In the genomic region with DNA sequence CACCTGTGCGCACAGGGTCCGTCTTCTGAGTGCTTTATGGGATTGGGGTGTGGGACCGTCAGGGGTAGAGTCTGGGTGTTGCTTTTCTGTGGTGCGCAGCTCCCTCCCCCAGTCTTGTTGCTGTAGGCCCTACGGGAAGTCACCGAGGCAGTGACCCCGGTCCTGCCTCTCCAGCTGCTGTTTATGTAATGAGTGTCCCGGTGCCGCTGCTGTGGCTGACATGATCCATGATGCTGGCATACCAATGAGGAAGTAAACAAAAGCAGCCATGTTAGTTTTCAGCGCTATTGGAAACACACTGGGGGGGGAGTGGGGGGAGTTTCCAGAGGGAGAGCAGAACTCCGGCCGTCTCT, we compare ENCODE assay signal across 1 cellular context.
TF ChIP-seq lines count a peak whose summit lies in the region.

No MANE protein-coding gene starts in this region.

TF ChIP-seq in HepG2, 621 proteins besides CTCF, POLR2A, EP300 and RAD21 (continued from another document and continues in another):
- TF ChIP-seq, protein P1, sequence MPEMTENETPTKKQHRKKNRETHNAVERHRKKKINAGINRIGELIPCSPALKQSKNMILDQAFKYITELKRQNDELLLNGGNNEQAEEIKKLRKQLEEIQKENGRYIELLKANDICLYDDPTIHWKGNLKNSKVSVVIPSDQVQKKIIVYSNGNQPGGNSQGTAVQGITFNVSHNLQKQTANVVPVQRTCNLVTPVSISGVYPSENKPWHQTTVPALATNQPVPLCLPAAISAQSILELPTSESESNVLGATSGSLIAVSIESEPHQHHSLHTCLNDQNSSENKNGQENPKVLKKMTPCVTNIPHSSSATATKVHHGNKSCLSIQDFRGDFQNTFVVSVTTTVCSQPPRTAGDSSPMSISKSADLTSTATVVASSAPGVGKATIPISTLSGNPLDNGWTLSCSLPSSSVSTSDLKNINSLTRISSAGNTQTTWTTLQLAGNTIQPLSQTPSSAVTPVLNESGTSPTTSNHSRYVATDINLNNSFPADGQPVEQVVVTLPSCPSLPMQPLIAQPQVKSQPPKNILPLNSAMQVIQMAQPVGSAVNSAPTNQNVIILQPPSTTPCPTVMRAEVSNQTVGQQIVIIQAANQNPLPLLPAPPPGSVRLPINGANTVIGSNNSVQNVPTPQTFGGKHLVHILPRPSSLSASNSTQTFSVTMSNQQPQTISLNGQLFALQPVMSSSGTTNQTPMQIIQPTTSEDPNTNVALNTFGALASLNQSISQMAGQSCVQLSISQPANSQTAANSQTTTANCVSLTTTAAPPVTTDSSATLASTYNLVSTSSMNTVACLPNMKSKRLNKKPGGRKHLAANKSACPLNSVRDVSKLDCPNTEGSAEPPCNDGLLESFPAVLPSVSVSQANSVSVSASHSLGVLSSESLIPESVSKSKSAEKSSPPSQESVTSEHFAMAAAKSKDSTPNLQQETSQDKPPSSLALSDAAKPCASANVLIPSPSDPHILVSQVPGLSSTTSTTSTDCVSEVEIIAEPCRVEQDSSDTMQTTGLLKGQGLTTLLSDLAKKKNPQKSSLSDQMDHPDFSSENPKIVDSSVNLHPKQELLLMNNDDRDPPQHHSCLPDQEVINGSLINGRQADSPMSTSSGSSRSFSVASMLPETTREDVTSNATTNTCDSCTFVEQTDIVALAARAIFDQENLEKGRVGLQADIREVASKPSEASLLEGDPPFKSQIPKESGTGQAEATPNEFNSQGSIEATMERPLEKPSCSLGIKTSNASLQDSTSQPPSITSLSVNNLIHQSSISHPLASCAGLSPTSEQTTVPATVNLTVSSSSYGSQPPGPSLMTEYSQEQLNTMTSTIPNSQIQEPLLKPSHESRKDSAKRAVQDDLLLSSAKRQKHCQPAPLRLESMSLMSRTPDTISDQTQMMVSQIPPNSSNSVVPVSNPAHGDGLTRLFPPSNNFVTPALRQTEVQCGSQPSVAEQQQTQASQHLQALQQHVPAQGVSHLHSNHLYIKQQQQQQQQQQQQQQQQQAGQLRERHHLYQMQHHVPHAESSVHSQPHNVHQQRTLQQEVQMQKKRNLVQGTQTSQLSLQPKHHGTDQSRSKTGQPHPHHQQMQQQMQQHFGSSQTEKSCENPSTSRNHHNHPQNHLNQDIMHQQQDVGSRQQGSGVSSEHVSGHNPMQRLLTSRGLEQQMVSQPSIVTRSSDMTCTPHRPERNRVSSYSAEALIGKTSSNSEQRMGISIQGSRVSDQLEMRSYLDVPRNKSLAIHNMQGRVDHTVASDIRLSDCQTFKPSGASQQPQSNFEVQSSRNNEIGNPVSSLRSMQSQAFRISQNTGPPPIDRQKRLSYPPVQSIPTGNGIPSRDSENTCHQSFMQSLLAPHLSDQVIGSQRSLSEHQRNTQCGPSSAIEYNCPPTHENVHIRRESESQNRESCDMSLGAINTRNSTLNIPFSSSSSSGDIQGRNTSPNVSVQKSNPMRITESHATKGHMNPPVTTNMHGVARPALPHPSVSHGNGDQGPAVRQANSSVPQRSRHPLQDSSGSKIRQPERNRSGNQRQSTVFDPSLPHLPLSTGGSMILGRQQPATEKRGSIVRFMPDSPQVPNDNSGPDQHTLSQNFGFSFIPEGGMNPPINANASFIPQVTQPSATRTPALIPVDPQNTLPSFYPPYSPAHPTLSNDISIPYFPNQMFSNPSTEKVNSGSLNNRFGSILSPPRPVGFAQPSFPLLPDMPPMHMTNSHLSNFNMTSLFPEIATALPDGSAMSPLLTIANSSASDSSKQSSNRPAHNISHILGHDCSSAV (CRISPR knock-in tag; IDR thresholded peaks at IDR 0.05; ENCODE audit: borderline replicate concordance): no peak
- TF ChIP-seq HNRNPUL1 (IDR thresholded peaks at IDR 0.05; ENCODE audit: low read depth, low read length): no peak
- no peak for TF ChIP-seq NFE2 (CRISPR knock-in tag; IDR thresholded peaks at IDR 0.05)
- no peak for TF ChIP-seq ZNF891 (CRISPR knock-in tag; IDR thresholded peaks at IDR 0.05)
- TF ChIP-seq NFIB (CRISPR knock-in tag; IDR thresholded peaks at IDR 0.05; ENCODE audit: borderline replicate concordance): no peak
- no peak for TF ChIP-seq CC2D1A (CRISPR knock-in tag; IDR thresholded peaks at IDR 0.05)
- TF ChIP-seq RBM39 (IDR thresholded peaks at IDR 0.05; ENCODE audit: low read depth, low read length, poor library complexity, severe bottlenecking): no peak
- TF ChIP-seq GATA4 (IDR thresholded peaks at IDR 0.05; ENCODE audit: borderline replicate concordance, low read depth): no peak
- no peak; the same call in 1 of the 2 replicates for TF ChIP-seq ZNF879 (CRISPR knock-in tag; IDR thresholded peaks at IDR 0.05)
- TF ChIP-seq, protein P2, sequence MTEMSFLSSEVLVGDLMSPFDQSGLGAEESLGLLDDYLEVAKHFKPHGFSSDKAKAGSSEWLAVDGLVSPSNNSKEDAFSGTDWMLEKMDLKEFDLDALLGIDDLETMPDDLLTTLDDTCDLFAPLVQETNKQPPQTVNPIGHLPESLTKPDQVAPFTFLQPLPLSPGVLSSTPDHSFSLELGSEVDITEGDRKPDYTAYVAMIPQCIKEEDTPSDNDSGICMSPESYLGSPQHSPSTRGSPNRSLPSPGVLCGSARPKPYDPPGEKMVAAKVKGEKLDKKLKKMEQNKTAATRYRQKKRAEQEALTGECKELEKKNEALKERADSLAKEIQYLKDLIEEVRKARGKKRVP (CRISPR knock-in tag; IDR thresholded peaks at IDR 0.05): peak in 1 of 2 experiments; percentile 21; a peak in 1 of 4 replicates
- TF ChIP-seq CREM (IDR thresholded peaks at IDR 0.05): 0 out of 2 replicates have a peak, but pooled peaks have one; percentile 8
- TF ChIP-seq CREM (CRISPR knock-in tag; IDR thresholded peaks at IDR 0.05): no peak
- TF ChIP-seq BHLHE40 (IDR thresholded peaks at IDR 0.05; ENCODE audit: low read length): no peak
- no peak for TF ChIP-seq POLR2AphosphoS5 (IDR thresholded peaks at IDR 0.05; ENCODE audit: low read depth, low read length)
- no peak for TF ChIP-seq ZNF577 (CRISPR knock-in tag; IDR thresholded peaks at IDR 0.05; ENCODE audit: borderline replicate concordance, low read depth)
- no peak for TF ChIP-seq HDAC6 (IDR thresholded peaks at IDR 0.05; ENCODE audit: low read depth, low read length)
- TF ChIP-seq RFX3 (CRISPR knock-in tag; IDR thresholded peaks at IDR 0.05): no peak
- TF ChIP-seq ZNF136 (CRISPR knock-in tag; IDR thresholded peaks at IDR 0.05; ENCODE audit: low read depth): no peak
- no peak for TF ChIP-seq ZNF772 (CRISPR knock-in tag; IDR thresholded peaks at IDR 0.05)
- TF ChIP-seq ZNF460 (CRISPR knock-in tag; IDR thresholded peaks at IDR 0.05; ENCODE audit: borderline replicate concordance): no peak
- no peak for TF ChIP-seq ZNF263 (CRISPR knock-in tag; IDR thresholded peaks at IDR 0.05)
- TF ChIP-seq SRSF1 (optimal IDR thresholded peaks at IDR 0.05; ENCODE audit: low read depth, low read length): peak; percentile 16
- no peak for TF ChIP-seq ZFAT (CRISPR knock-in tag; conservative IDR thresholded peaks at IDR 0.05)
- no peak for TF ChIP-seq GFI1 (CRISPR knock-in tag; IDR thresholded peaks at IDR 0.05; ENCODE audit: borderline replicate concordance)
- TF ChIP-seq RNF2 (conservative IDR thresholded peaks at IDR 0.05; ENCODE audit: low read depth): no peak
- 0 out of 2 replicates have a peak, but pooled peaks have one; percentile 16 for TF ChIP-seq BCL6 (CRISPR knock-in tag; IDR thresholded peaks at IDR 0.05)
- TF ChIP-seq ZFP90 (CRISPR knock-in tag; IDR thresholded peaks at IDR 0.05; ENCODE audit: borderline replicate concordance): peak; percentile 24; the same call in 1 of the 2 replicates
- TF ChIP-seq DBP (CRISPR knock-in tag; IDR thresholded peaks at IDR 0.05; ENCODE audit: not compliant biosample characterization): no peak
- TF ChIP-seq, protein P3, sequence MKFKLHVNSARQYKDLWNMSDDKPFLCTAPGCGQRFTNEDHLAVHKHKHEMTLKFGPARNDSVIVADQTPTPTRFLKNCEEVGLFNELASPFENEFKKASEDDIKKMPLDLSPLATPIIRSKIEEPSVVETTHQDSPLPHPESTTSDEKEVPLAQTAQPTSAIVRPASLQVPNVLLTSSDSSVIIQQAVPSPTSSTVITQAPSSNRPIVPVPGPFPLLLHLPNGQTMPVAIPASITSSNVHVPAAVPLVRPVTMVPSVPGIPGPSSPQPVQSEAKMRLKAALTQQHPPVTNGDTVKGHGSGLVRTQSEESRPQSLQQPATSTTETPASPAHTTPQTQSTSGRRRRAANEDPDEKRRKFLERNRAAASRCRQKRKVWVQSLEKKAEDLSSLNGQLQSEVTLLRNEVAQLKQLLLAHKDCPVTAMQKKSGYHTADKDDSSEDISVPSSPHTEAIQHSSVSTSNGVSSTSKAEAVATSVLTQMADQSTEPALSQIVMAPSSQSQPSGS (CRISPR knock-in tag; IDR thresholded peaks at IDR 0.05): no peak
- TF ChIP-seq, protein P4, sequence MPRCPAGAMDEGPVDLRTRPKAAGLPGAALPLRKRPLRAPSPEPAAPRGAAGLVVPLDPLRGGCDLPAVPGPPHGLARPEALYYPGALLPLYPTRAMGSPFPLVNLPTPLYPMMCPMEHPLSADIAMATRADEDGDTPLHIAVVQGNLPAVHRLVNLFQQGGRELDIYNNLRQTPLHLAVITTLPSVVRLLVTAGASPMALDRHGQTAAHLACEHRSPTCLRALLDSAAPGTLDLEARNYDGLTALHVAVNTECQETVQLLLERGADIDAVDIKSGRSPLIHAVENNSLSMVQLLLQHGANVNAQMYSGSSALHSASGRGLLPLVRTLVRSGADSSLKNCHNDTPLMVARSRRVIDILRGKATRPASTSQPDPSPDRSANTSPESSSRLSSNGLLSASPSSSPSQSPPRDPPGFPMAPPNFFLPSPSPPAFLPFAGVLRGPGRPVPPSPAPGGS (CRISPR knock-in tag; IDR thresholded peaks at IDR 0.05): no peak
- no peak for TF ChIP-seq HMG20A (CRISPR knock-in tag; IDR thresholded peaks at IDR 0.05; ENCODE audit: borderline replicate concordance)
- no peak for TF ChIP-seq NFYC (CRISPR knock-in tag; IDR thresholded peaks at IDR 0.05)
- no peak for TF ChIP-seq TBP (CRISPR knock-in tag; IDR thresholded peaks at IDR 0.05)
- TF ChIP-seq NR3C1 (CRISPR knock-in tag; IDR thresholded peaks at IDR 0.05): no peak
- no peak; the same call in 1 of the 2 replicates for TF ChIP-seq RXRA (CRISPR knock-in tag; IDR thresholded peaks at IDR 0.05)
- TF ChIP-seq ZNF616 (CRISPR knock-in tag; IDR thresholded peaks at IDR 0.05; ENCODE audit: low read depth): no peak
- no peak for TF ChIP-seq SATB2 (CRISPR knock-in tag; IDR thresholded peaks at IDR 0.05)
- no peak for TF ChIP-seq ZNF570 (CRISPR knock-in tag; IDR thresholded peaks at IDR 0.05; ENCODE audit: borderline replicate concordance)
- no peak for TF ChIP-seq HHEX (CRISPR knock-in tag; IDR thresholded peaks at IDR 0.05)
- TF ChIP-seq ZKSCAN1 (IDR thresholded peaks at IDR 0.05; ENCODE audit: low read length): no peak
- TF ChIP-seq TARDBP (CRISPR knock-in tag; IDR thresholded peaks at IDR 0.05): no peak
- no peak for TF ChIP-seq ZBTB33 (CRISPR knock-in tag; IDR thresholded peaks at IDR 0.05)
- TF ChIP-seq HNF4A (CRISPR knock-in tag; IDR thresholded peaks at IDR 0.05): no peak
- TF ChIP-seq ZNF367 (CRISPR knock-in tag; IDR thresholded peaks at IDR 0.05; ENCODE audit: borderline replicate concordance): no peak
- TF ChIP-seq PRPF4 (IDR thresholded peaks at IDR 0.05; ENCODE audit: low read depth, low read length, poor library complexity, severe bottlenecking): no peak
- 0 out of 2 replicates have a peak, but pooled peaks have one; percentile 25 for TF ChIP-seq ZNF549 (CRISPR knock-in tag; IDR thresholded peaks at IDR 0.05)
- no peak for TF ChIP-seq HNF4G (IDR thresholded peaks at IDR 0.05; ENCODE audit: borderline replicate concordance, low read depth, low read length)
- no peak for TF ChIP-seq HNF4G (CRISPR knock-in tag; IDR thresholded peaks at IDR 0.05; ENCODE audit: borderline replicate concordance, low read depth)
- TF ChIP-seq PITX1 (CRISPR knock-in tag; IDR thresholded peaks at IDR 0.05): no peak
- TF ChIP-seq HNRNPK (IDR thresholded peaks at IDR 0.05; ENCODE audit: low read depth, low read length, poor library complexity, severe bottlenecking): no peak
- peak; percentile 52; the same call in 1 of the 2 replicates for TF ChIP-seq STAT6 (CRISPR knock-in tag; IDR thresholded peaks at IDR 0.05; ENCODE audit: borderline replicate concordance)
- peak; percentile 72; the same call in 1 of the 2 replicates for TF ChIP-seq ELF1 (CRISPR knock-in tag; IDR thresholded peaks at IDR 0.05)
- TF ChIP-seq GATAD2A (CRISPR knock-in tag; IDR thresholded peaks at IDR 0.05): no peak; the same call in 1 of the 2 replicates
- no peak for TF ChIP-seq ZNF780A (CRISPR knock-in tag; IDR thresholded peaks at IDR 0.05)
